1 cellular context compared by ENCODE assay signal in the genomic region with DNA sequence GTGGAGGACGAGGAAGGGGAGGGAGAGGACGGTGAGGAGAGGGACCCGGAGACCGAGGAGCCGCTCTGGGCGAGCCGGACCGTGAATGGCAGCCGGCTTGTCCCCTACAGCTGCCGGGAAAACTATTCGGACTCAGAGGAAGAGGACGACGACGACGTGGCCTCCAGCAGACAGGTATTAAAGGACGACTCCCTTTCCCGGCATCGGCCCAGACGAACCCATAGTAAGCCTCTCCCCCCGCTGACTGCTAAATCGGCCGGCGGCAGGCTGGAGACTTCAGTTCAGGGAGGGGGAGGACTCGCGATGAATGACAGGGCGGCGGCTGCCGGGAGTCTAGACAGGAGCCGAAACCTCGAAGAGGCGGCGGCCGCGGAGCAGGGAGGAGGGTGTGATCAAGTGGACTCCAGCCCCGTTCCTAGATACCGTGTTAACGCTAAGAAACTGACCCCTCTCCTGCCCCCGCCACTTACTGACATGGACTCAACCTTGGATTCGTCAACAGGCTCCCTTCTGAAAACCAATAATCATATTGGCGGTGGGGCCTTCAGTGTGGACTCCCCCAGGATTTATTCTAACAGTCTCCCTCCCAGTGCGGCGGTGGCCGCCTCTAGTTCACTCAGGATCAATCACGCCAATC.
TF ChIP-seq lines count a peak whose summit lies in the region.

No MANE protein-coding gene starts in this region.

TF ChIP-seq in IMR-90, 13 proteins besides CTCF, POLR2A, EP300 and RAD21:
- TF ChIP-seq FOS (IDR thresholded peaks at IDR 0.05; ENCODE audit: low read depth, low read length) (no peak), RFX5 (IDR thresholded peaks at IDR 0.05; ENCODE audit: low read depth, low read length) (no peak), USF2 (IDR thresholded peaks at IDR 0.05; ENCODE audit: low read depth, low read length) (no peak), MAZ (IDR thresholded peaks at IDR 0.05; ENCODE audit: borderline replicate concordance, low read depth, low read length) (no peak), CEBPB (IDR thresholded peaks at IDR 0.05; ENCODE audit: low read depth, low read length) (no peak), SMC3 (IDR thresholded peaks at IDR 0.05; ENCODE audit: low read depth, low read length) (no peak), MAFK (IDR thresholded peaks at IDR 0.05; ENCODE audit: low read depth, low read length) (no peak), CHD1 (IDR thresholded peaks at IDR 0.05; ENCODE audit: low read depth, low read length) (no peak), RCOR1 (IDR thresholded peaks at IDR 0.05; ENCODE audit: insufficient replicate concordance, low read length) (no peak), NFE2L2 (IDR thresholded peaks at IDR 0.05; ENCODE audit: low read depth, low read length) (no peak), BHLHE40 (IDR thresholded peaks at IDR 0.05; ENCODE audit: low read depth, low read length) (no peak), MXI1 (IDR thresholded peaks at IDR 0.05; ENCODE audit: borderline replicate concordance, low read depth, low read length) (no peak)
- TF ChIP-seq, protein P1, sequence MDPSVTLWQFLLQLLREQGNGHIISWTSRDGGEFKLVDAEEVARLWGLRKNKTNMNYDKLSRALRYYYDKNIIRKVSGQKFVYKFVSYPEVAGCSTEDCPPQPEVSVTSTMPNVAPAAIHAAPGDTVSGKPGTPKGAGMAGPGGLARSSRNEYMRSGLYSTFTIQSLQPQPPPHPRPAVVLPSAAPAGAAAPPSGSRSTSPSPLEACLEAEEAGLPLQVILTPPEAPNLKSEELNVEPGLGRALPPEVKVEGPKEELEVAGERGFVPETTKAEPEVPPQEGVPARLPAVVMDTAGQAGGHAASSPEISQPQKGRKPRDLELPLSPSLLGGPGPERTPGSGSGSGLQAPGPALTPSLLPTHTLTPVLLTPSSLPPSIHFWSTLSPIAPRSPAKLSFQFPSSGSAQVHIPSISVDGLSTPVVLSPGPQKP (IDR thresholded peaks at IDR 0.05; ENCODE audit: borderline replicate concordance, low read depth, low read length), result no peak
